Comparison of ENCODE assay signal across 9 cellular contexts in the genomic region with DNA sequence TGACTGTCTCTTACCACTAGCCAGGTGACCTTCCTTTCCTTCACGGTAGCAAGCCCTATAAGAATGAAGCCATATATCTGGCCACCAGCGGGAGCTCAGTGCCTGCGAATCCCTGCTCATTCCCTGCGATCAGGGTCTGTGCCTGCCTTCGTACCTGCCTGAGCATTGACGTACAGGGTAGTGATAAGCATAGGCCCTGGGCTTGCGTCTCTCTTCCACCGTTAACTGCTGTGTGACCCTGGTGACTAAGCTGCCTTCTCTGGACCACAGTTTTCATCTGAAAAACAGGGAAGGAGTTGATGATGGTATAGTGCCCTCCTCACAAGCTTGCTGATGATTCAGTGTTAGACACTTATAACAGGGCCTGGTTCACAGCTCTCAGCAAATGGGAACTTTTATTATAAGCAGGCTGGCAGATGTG. TPM values are rescaled to one million over a fixed set of nuclear protein-coding genes. Genes with fewer than 3 reads are reported as not detected.
DNase-seq lines count a peak whose midpoint lies in the region; ATAC-seq and TF ChIP-seq lines count a peak whose summit lies in the region.
"Had no signal": no experiment of that assay in that cellular context is flagged by ENCODE, and none has a peak within 500 bp of the region (broad histone marks: within the 10 kb centered on the region; RNA-seq: fewer than 3 reads in every experiment).

No MANE protein-coding gene starts in this region.

- H3K4me3 Mint-ChIP-seq in activated CD4-positive, alpha-beta memory T cell treated with anti-CD3 and anti-CD28 coated beads for 36 hours, result peak overlapping the region; percentile 94

- POLR2A ChIA-PET in activated CD4-positive, alpha-beta memory T cell treated with anti-CD3 and anti-CD28 coated beads for 36 hours (lab: Charles Lee), result interaction anchor here (0.5 to 6.9 kb wide), 16 partner anchors 8 to 1524 kb away, joined by 3 to 56 read pairs (median 4); partner anchors contain the start of genes CDCA8, GNL2 and MEAF6

- intact Hi-C loops in activated CD4-positive, alpha-beta memory T cell treated with anti-CD3 and anti-CD28 coated beads for 36 hours (cut with micrococcal nuclease), result loop anchor here (2.0 to 10.0 kb wide), 9 partner anchors 76 to 1924 kb away; partner anchors contain the start of genes C1orf122, GNL2, KIAA0319L and MAP7D1

- peak; percentile 64 for DNase-seq in activated naive CD4-positive, alpha-beta T cell treated with Interleukin-2 at 50 U/mL for 16 hours
- no peak for DNase-seq in activated naive CD4-positive, alpha-beta T cell (lab: John Stamatoyannopoulos, UW)
- DNase-seq in activated CD4-positive, alpha-beta memory T cell treated with anti-CD3 and anti-CD28 coated beads for 36 hours, result peak; percentile 79
- peak; percentile 72 to 81 for DNase-seq in foreskin keratinocyte
- DNase-seq in stimulated activated CD8-positive, alpha-beta memory T cell treated with anti-CD3 and anti-CD28 coated beads, Interleukin-4, amount 100 ng/mL, for 48 hours, result peak; percentile 74
- DNase-seq in NCI-H146 treated with DMSO at 0.1 percent for 48 hours (lab: John Stamatoyannopoulos, UW; ENCODE audit: unreplicated experiment), result no peak
- DNase-seq in NCI-H1417 treated with DMSO at 0.1 percent for 48 hours (lab: John Stamatoyannopoulos, UW), result no peak
- DNase-seq in midbrain (lab: John Stamatoyannopoulos, UW), result no peak

- no peaks in the 10 kb centered on the region for H3K27me3 Mint-ChIP-seq in activated CD4-positive, alpha-beta memory T cell treated with anti-CD3 and anti-CD28 coated beads for 36 hours

- no peaks in the 10 kb centered on the region for H3K4me1 ChIP-seq in foreskin keratinocyte

- peak overlapping the region; percentile 100 for H3K27ac Mint-ChIP-seq in activated CD4-positive, alpha-beta memory T cell treated with anti-CD3 and anti-CD28 coated beads for 36 hours

- peaks cover 40% of the 10 kb centered on the region for H3K4me1 Mint-ChIP-seq in activated CD4-positive, alpha-beta memory T cell treated with anti-CD3 and anti-CD28 coated beads for 36 hours (ENCODE audit: low read depth)

- H3K27me3 ChIP-seq in foreskin keratinocyte, result no peaks in the 10 kb centered on the region

- peak; percentile 14 for ATAC-seq in foreskin keratinocyte

- no peak for TF ChIP-seq CTCF in foreskin keratinocyte (conservative IDR thresholded peaks at IDR 0.05)

- CTCF ChIA-PET in activated CD4-positive, alpha-beta memory T cell treated with anti-CD3 and anti-CD28 coated beads for 36 hours (lab: Charles Lee), result interaction anchor here (0.7 to 11.1 kb wide), 9 partner anchors 8 to 1329 kb away, joined by 3 to 157 read pairs (median 3); partner anchors contain the start of genes MEAF6 and TRAPPC3

- peaks cover 79% of the 10 kb centered on the region for H3K36me3 Mint-ChIP-seq in activated CD4-positive, alpha-beta memory T cell treated with anti-CD3 and anti-CD28 coated beads for 36 hours

- H3K9me3 Mint-ChIP-seq in activated CD4-positive, alpha-beta memory T cell treated with anti-CD3 and anti-CD28 coated beads for 36 hours, result no peaks in the 10 kb centered on the region

- H3K27ac ChIP-seq in foreskin keratinocyte, result peak overlapping the region; percentile 99
- H3K27ac ChIP-seq: cardiac muscle cell had no signal

RNA-seq across cellular contexts. Expression of gene ZC3H12A, which starts 4.1 kb away (rescaled TPM):
- total RNA-seq in activated CD4-positive, alpha-beta memory T cell treated with anti-CD3 and anti-CD28 coated beads for 36 hours, result 10 to 100 TPM; 39.0 to 40.8 TPM
- 24.5 and 32.4 TPM in 2 replicates for total RNA-seq in foreskin keratinocyte
- 19.9 and 23.0 TPM in 2 replicates for polyA plus RNA-seq in foreskin keratinocyte

RNA-seq across cellular contexts. Expression of gene MEAF6, which starts 36.1 kb away (rescaled TPM):
- 10 to 100 TPM; 89.6 to 89.7 TPM for total RNA-seq in activated CD4-positive, alpha-beta memory T cell treated with anti-CD3 and anti-CD28 coated beads for 36 hours
- total RNA-seq in foreskin keratinocyte, result 43.8 and 48.6 TPM in 2 replicates
- polyA plus RNA-seq in foreskin keratinocyte, result 36.7 and 41.3 TPM in 2 replicates

Comparison
In these comparisons a context has a peak if more than half of its experiments do, and no peak if none do; other contexts are left out.
1. DNase-seq: peak in activated naive CD4-positive, alpha-beta T cell treated with Interleukin-2 at 50 U/mL for 16 hours (single experiment), activated CD4-positive, alpha-beta memory T cell treated with anti-CD3 and anti-CD28 coated beads for 36 hours (single experiment), foreskin keratinocyte (2 of 2) and stimulated activated CD8-positive, alpha-beta memory T cell treated with anti-CD3 and anti-CD28 coated beads, Interleukin-4, amount 100 ng/mL, for 48 hours (single experiment); none in activated naive CD4-positive, alpha-beta T cell (0 of 4), NCI-H146 treated with DMSO at 0.1 percent for 48 hours (single experiment), NCI-H1417 treated with DMSO at 0.1 percent for 48 hours (single experiment) and midbrain (single experiment).